30 cellular contexts compared by ENCODE assay signal in the genomic region with DNA sequence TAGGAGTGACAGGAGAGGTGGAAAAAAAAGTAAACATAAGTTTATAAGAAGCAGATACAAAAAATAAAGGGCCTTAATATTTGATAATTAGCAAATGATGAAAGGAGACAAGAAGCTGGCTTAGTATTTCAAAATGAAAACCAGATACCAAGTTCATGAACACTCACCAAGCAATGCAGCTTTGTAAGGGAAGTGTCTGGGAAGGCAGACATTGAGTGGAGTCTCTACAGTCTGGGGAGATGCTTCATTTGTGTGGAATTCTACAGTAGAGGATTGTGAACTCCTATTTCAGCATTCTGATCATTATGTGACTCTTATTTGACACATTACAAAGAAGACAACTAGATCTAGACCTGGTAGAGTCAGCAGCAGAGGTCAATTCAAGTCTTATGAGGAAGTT.
"Had no signal": no experiment of that assay in that cellular context is flagged by ENCODE, and none has a peak within 500 bp of the region (broad histone marks: within the 10 kb centered on the region; RNA-seq: fewer than 3 reads in every experiment).

No MANE protein-coding gene starts in this region.

- H3K27me3 ChIP-seq: adrenal gland, ascending aorta, brain microvascular endothelial cell, dorsolateral prefrontal cortex, esophagus squamous epithelium, gastroesophageal sphincter, heart right ventricle, hepatocyte had no signal

- DNase-seq: activated B cell treated with CpG ODN at 0.5 μM for 24 hours; activated CD4-positive, alpha-beta memory T cell treated with anti-CD3 and anti-CD28 coated beads for 36 hours; activated CD4-positive, alpha-beta T cell treated with anti-CD3 and anti-CD28 coated beads for 36 hours; activated CD4-positive, alpha-beta T cell treated with anti-CD3 and anti-CD28 coated beads, Interleukin-2, amount 10 ng/mL, durations not matched to agents 24 days and 14 days; activated CD4-positive, CD25-positive, alpha-beta regulatory T cell treated with anti-CD3 and anti-CD28 coated beads, Interleukin-2, amount 50 U/mL, for 72 hours; activated CD8-positive, alpha-beta memory T cell treated with anti-CD3 and anti-CD28 coated beads, Interleukin-2, amount 10 ng/mL, durations not matched to agents 7 days and 5 days; activated CD8-positive, alpha-beta memory T cell treated with anti-CD3 and anti-CD28 coated beads, Interleukin-2, amount 50 U/mL, for 4 hours; activated CD8-positive, alpha-beta T cell treated with anti-CD3 and anti-CD28 coated beads, Interleukin-2, amount 10 ng/mL, durations not matched to agents 7 days and 5 days; activated effector memory CD4-positive, alpha-beta T cell treated with anti-CD3 and anti-CD28 coated beads, Interleukin-2, amount 50 U/mL, for 16 hours; activated naive CD4-positive, alpha-beta T cell treated with anti-CD3 and anti-CD28 coated beads for 36 hours; activated naive CD8-positive, alpha-beta T cell treated with anti-CD3 and anti-CD28 coated beads for 36 hours; activated naive CD8-positive, alpha-beta T cell treated with anti-CD3 and anti-CD28 coated beads, Interleukin-2, amount 50 U/mL, for 24 hours; activated T-cell treated with anti-CD3 and anti-CD28 coated beads, Interleukin-2, amount 50 U/mL, for 1 hour; activated T-cell treated with anti-CD3 and anti-CD28 coated beads, Interleukin-2, amount 50 U/mL, for 48 hours; adrenal gland; brain microvascular endothelial cell; dorsolateral prefrontal cortex; effector memory CD8-positive, alpha-beta T cell; erythroblast; esophagus squamous epithelium; foreskin melanocyte; heart right ventricle; T-helper 1 cell; T-helper 17 cell; WERI-Rb-1 had no signal

- ATAC-seq: activated CD4-positive, alpha-beta T cell treated with anti-CD3 and anti-CD28 coated beads for 36 hours; activated CD8-positive, alpha-beta memory T cell treated with anti-CD3 and anti-CD28 coated beads, Interleukin-2, amount 10 ng/mL, durations not matched to agents 7 days and 5 days; activated CD8-positive, alpha-beta T cell treated with anti-CD3 and anti-CD28 coated beads, Interleukin-2, amount 10 ng/mL, durations not matched to agents 7 days and 5 days; activated naive CD8-positive, alpha-beta T cell treated with anti-CD3 and anti-CD28 coated beads, Interleukin-2, amount 50 U/mL, for 24 hours; effector memory CD8-positive, alpha-beta T cell; gastroesophageal sphincter; heart right ventricle; T-helper 17 cell had no signal

- H3K4me2 ChIP-seq: hepatocyte had no signal

- H2AFZ ChIP-seq: hepatocyte had no signal

- H3K4me1 ChIP-seq: adrenal gland, ascending aorta, esophagus squamous epithelium, gastroesophageal sphincter, heart right ventricle had no signal

- H3K9me3 ChIP-seq: adrenal gland, ascending aorta, esophagus squamous epithelium, gastroesophageal sphincter, heart right ventricle had no signal

- FAIRE-seq: bronchial epithelial cell had no signal

- H3K27ac ChIP-seq: adrenal gland, ascending aorta, brain microvascular endothelial cell, coronary artery, dorsolateral prefrontal cortex, esophagus squamous epithelium, gastroesophageal sphincter, heart right ventricle, hepatocyte, WERI-Rb-1 had no signal

- H3K36me3 ChIP-seq: adrenal gland, ascending aorta, brain microvascular endothelial cell, esophagus squamous epithelium, gastroesophageal sphincter, heart right ventricle, WERI-Rb-1 had no signal

- H3K79me2 ChIP-seq: hepatocyte had no signal

- H3K4me3 ChIP-seq: adrenal gland, ascending aorta, coronary artery, dorsolateral prefrontal cortex, esophagus squamous epithelium, gastroesophageal sphincter, heart right ventricle, hepatocyte had no signal
